In the genomic region with DNA sequence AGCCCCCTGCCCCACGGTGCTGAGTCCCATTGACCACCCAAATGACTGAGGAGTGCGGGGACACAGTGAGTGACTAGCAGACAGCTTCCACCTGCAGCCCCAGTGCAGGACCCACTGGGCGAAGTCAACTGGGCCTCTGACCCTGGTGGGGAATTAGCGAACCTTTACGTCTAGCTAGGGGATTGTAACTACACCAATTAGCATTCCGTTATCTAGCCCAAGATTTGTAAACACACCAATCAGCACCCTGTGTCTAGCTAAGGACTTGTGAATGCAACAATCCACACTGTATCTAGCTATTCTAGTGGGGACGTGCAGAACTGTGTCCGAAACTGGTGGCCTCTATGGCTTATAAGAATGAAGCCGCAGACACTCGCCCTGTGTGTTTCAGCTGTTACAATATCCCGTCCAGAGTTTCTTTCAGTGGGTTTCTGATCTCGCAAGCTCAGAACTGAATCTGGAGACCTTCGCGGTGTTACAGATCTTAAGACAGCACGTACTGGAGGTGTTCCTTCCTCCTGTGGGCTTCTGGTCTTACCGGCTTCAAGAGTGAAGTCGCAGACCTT, we compare ENCODE assay signal across 19 cellular contexts. TPM values are rescaled to one million over a fixed set of nuclear protein-coding genes. Genes with fewer than 3 reads are reported as not detected.
DNase-seq lines count a peak whose midpoint lies in the region; ATAC-seq and TF ChIP-seq lines count a peak whose summit lies in the region.
"Had no signal": no experiment of that assay in that cellular context is flagged by ENCODE, and none has a peak within 500 bp of the region (broad histone marks: within the 10 kb centered on the region; RNA-seq: fewer than 3 reads in every experiment).

No MANE protein-coding gene starts in this region.

- H3K27me3 ChIP-seq in right atrium auricular region (no peaks in the 10 kb centered on the region), endodermal cell (ENCODE audit: control insufficient read depth, insufficient read depth, low read length, poor library complexity, severe bottlenecking) (no peaks in the 10 kb centered on the region), testis (no peaks in the 10 kb centered on the region)

- no peaks in the 10 kb centered on the region for H3K9me3 ChIP-seq in right atrium auricular region
- peaks cover 4% of the 10 kb centered on the region for H3K9me3 ChIP-seq in endodermal cell (ENCODE audit: control insufficient read depth, low read length)
- H3K9me3 ChIP-seq in testis: no peaks in the 10 kb centered on the region
- H3K9me3 ChIP-seq: A549 had no signal

- DNase-seq in right atrium auricular region (ENCODE audit: low spot score) (peak; percentile 57), left cardiac atrium (no peak), MV-4-11 (lab: John Stamatoyannopoulos, UW) (peak; percentile 76), endodermal cell (peak; percentile 58), testis (peak; percentile 44), NCI-H524 treated with DMSO at 0.1 percent for 48 hours (lab: John Stamatoyannopoulos, UW) (no peak)
- no peak for DNase-seq in activated CD4-positive, alpha-beta T cell treated with anti-CD3 and anti-CD28 coated beads for 4 hours
- DNase-seq: EL, GF-D8, Kasumi-1, NCI-H1417, NCI-H1694 treated with DMSO at 0.1 percent for 48 hours, NCI-H526 treated with DMSO at 0.1 percent for 48 hours, SHP77 treated with DMSO at 0.1 percent for 48 hours had no signal

- 94 to 95% methylated on average over 15 to 17 of the region's 17 CpGs for WGBS in endodermal cell (ENCODE audit: insufficient coverage in 1 of 2, insufficient read length in 1 of 2), 2 experiments
- 72 to 86% methylated on average over 16 to 17 of the region's 17 CpGs for WGBS in testis, 2 donors

- intact Hi-C loops in left cardiac atrium (cut with DNase I) (no loop called here), testis (cut with DNase I; ENCODE audit: low total_unique reads) (no loop called here)

- H3K36me3 ChIP-seq in right atrium auricular region (no peaks in the 10 kb centered on the region), endodermal cell (ENCODE audit: control insufficient read depth, insufficient read depth, low read length) (no peaks in the 10 kb centered on the region), testis (ENCODE audit: low read depth, missing control alignments) (no peaks in the 10 kb centered on the region)

- peaks cover 26% of the 10 kb centered on the region for H3K9me3 Mint-ChIP-seq in endodermal cell
- H3K9me3 Mint-ChIP-seq: IgD-negative memory B cell had no signal

- TF ChIP-seq POLR2A in testis (IDR thresholded peaks at IDR 0.05): no peak

- H3K4me3 ChIP-seq in right atrium auricular region (no peak overlapping the region), endodermal cell (ENCODE audit: low read length) (peak overlapping the region; percentile 23), testis (peak overlapping the region; percentile 29 to 42)
- H3K4me3 ChIP-seq: A549, SK-N-MC had no signal

- H3K27ac ChIP-seq in right atrium auricular region (peak overlapping the region in 1 of 2 donors; percentile 31), endodermal cell (ENCODE audit: low read depth, low read length) (no peak overlapping the region), testis (no peak overlapping the region)
- H3K27ac ChIP-seq: A549, SK-N-MC had no signal

- peak overlapping the region; percentile 28 for H3K4me3 Mint-ChIP-seq in endodermal cell
- H3K4me3 Mint-ChIP-seq: B cell, IgD-negative memory B cell had no signal

- H3K9ac ChIP-seq in endodermal cell (ENCODE audit: extremely low read depth, low read length, poor library complexity, severe bottlenecking): no peak overlapping the region

- peaks cover 4% of the 10 kb centered on the region for H3K4me1 Mint-ChIP-seq in endodermal cell

- no peak overlapping the region for H3K27ac Mint-ChIP-seq in endodermal cell
- H3K27ac Mint-ChIP-seq: B cell, CD14-positive monocyte, IgD-negative memory B cell had no signal

- H3K4me1 ChIP-seq in right atrium auricular region (peaks cover 0 to 22% of the 10 kb centered on the region in 2 donors), endodermal cell (ENCODE audit: control insufficient read depth, insufficient read depth, low read length) (peaks cover 2% of the 10 kb centered on the region), testis (peaks cover 14% of the 10 kb centered on the region)
- H3K4me1 ChIP-seq: A549 had no signal

- peaks cover 6% of the 10 kb centered on the region for H3K36me3 Mint-ChIP-seq in endodermal cell (ENCODE audit: low read depth)
- H3K36me3 Mint-ChIP-seq: IgD-negative memory B cell had no signal

- TF ChIP-seq CTCF in right atrium auricular region (IDR thresholded peaks at IDR 0.05) (no peak), endodermal cell (conservative IDR thresholded peaks at IDR 0.05) (no peak), testis (IDR thresholded peaks at IDR 0.05) (no peak)

- H3K27me3 Mint-ChIP-seq in endodermal cell (ENCODE audit: insufficient read depth): peaks cover 23% of the 10 kb centered on the region

- ATAC-seq in left cardiac atrium: no peak
- ATAC-seq: A549 had no signal

RNA-seq across cellular contexts. Expression of a gene that starts 21.1 kb away (rescaled TPM):
- 10 to 100 TPM; 70.1 to 89.5 TPM for total RNA-seq in right atrium auricular region
- total RNA-seq in left cardiac atrium: 10 to 100 TPM; 58.8 to 65.2 TPM
- 10 to 100 TPM in 1 of 2 donors, 1 to 10 TPM in 1; 4.9 to 20.7 TPM for total RNA-seq in endodermal cell
- 6.1 TPM for polyA plus RNA-seq in endodermal cell (2013, experiment 1 of 2)
- 6.0 TPM for polyA plus RNA-seq in endodermal cell (2013, experiment 2 of 2)
- total RNA-seq in testis: 100 to 1,000 TPM; 164 to 215 TPM
- 121 TPM for polyA plus RNA-seq in testis (ENCODE audit: insufficient read depth, low read depth, low replicate concordance)
- total RNA-seq: B cell had no signal

Comparison
In these comparisons a context has a peak if more than half of its experiments do, and no peak if none do; other contexts are left out.
1. DNase-seq: peak in right atrium auricular region (single experiment), MV-4-11 (single experiment), endodermal cell (single experiment) and testis (single experiment); none in left cardiac atrium (single experiment), NCI-H524 treated with DMSO at 0.1 percent for 48 hours (single experiment) and activated CD4-positive, alpha-beta T cell treated with anti-CD3 and anti-CD28 coated beads for 4 hours (0 of 2).
2. H3K4me3 ChIP-seq: peak in endodermal cell (single experiment) and testis (2 of 2); none in right atrium auricular region (0 of 2).